Comparison of ENCODE assay signal across 23 cellular contexts in the genomic region with DNA sequence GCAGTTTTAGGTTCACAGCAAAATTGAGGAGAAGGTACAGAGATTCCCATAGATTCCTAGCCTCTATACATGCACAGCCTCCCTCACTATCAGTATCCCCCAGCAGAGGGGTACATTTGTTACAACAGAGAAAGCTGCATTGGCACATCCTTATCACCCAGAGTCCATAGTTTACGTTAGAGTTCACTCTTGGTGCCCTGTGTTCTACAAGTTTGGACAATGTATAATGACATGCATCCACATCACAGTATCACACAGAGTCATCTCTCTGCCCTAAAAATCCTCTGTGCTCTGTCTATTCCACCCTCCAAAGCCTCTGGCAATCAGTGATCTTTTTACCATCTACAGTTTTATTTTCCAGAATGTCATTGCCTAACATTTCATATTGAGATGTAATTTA. TPM values are rescaled to one million over a fixed set of nuclear protein-coding genes. Genes with fewer than 3 reads are reported as not detected.
"Had no signal": no experiment of that assay in that cellular context is flagged by ENCODE, and none has a peak within 500 bp of the region (broad histone marks: within the 10 kb centered on the region; RNA-seq: fewer than 3 reads in every experiment).

No MANE protein-coding gene starts in this region.

- H3K27me3 ChIP-seq: adrenal gland, cardiac muscle cell, right atrium auricular region, suprapubic skin had no signal

- FAIRE-seq: frontal cortex, keratinocyte had no signal

- H3K27ac ChIP-seq: adrenal gland, cardiac muscle cell, epithelial cell of prostate, prostate gland, right atrium auricular region, suprapubic skin had no signal

- H3K4me3 ChIP-seq: adrenal gland, cardiac muscle cell, mucosa of descending colon, prostate gland, right atrium auricular region, suprapubic skin had no signal

- H3K9me3 ChIP-seq: adrenal gland, mucosa of descending colon, prostate gland, right atrium auricular region, suprapubic skin had no signal

- H3K4me1 ChIP-seq: adrenal gland, prostate gland had no signal

- H3K9me3 Mint-ChIP-seq: activated naive CD4-positive, alpha-beta T cell treated with anti-CD3 and anti-CD28 coated beads, Interleukin-2, amount 50 U/mL, for 72 hours; effector memory CD8-positive, alpha-beta T cell; memory B cell; naive B cell; neural crest cell; stimulated activated naive CD8-positive, alpha-beta T cell treated with anti-CD3 and anti-CD28 coated beads, Interleukin-15, amount 100 ng/mL, for 72 hours; type B pancreatic cell had no signal

- H3K36me3 ChIP-seq: adrenal gland, cardiac muscle cell, prostate gland, right atrium auricular region, suprapubic skin had no signal

- H3K27me3 Mint-ChIP-seq: memory B cell, naive B cell had no signal

- H3K36me3 Mint-ChIP-seq: activated naive CD4-positive, alpha-beta T cell treated with anti-CD3 and anti-CD28 coated beads, Interleukin-2, amount 50 U/mL, for 72 hours; memory B cell; naive B cell; type B pancreatic cell had no signal

- H3K27ac Mint-ChIP-seq: activated naive CD4-positive, alpha-beta T cell treated with anti-CD3 and anti-CD28 coated beads, Interleukin-2, amount 50 U/mL, for 72 hours; memory B cell; type B pancreatic cell had no signal

- ATAC-seq: activated naive CD4-positive, alpha-beta T cell treated with anti-CD3 and anti-CD28 coated beads, Interleukin-2, amount 50 U/mL, for 72 hours; effector memory CD8-positive, alpha-beta T cell; mucosa of descending colon; stimulated activated naive CD8-positive, alpha-beta T cell treated with anti-CD3 and anti-CD28 coated beads, Interleukin-15, amount 100 ng/mL, for 72 hours had no signal

- H3K4me3 Mint-ChIP-seq: effector memory CD8-positive, alpha-beta T cell; memory B cell; naive B cell; neural crest cell; type B pancreatic cell had no signal

- DNase-seq: activated CD4-positive, alpha-beta T cell treated with anti-CD3 and anti-CD28 coated beads, Interleukin-2, amount 50 U/mL, for 1 hour; activated CD8-positive, alpha-beta memory T cell treated with anti-CD3 and anti-CD28 coated beads, Interleukin-2, amount 50 U/mL, for 48 hours; activated gamma-delta T cell treated with Interleukin-2 at 50 U/mL for 16 hours; adrenal gland; effector memory CD8-positive, alpha-beta T cell; hypothalamus; mucosa of descending colon; naive B cell; stimulated activated naive CD8-positive, alpha-beta T cell treated with anti-CD3 and anti-CD28 coated beads, Interleukin-15, amount 100 ng/mL, for 72 hours had no signal

RNA-seq across cellular contexts. Expression of gene RGS8, which starts 57.9 kb away (rescaled TPM):
- total RNA-seq: activated naive CD4-positive, alpha-beta T cell treated with anti-CD3 and anti-CD28 coated beads, Interleukin-2, amount 50 U/mL, for 72 hours; dermis microvascular lymphatic vessel endothelial cell; mucosa of descending colon; osteoblast; suprapubic skin; T-helper 1 cell treated with Interleukin-12 subunit alpha and Interleukin-12 subunit beta and Interleukin-4 antibody, amounts not matched to agents 30 ng/mL and 1 ng/mL, for 36 hours had no signal
- polyA plus RNA-seq: cardiac muscle cell, keratinocyte had no signal
